Comparison of ENCODE assay signal across 9 cellular contexts in the genomic region with DNA sequence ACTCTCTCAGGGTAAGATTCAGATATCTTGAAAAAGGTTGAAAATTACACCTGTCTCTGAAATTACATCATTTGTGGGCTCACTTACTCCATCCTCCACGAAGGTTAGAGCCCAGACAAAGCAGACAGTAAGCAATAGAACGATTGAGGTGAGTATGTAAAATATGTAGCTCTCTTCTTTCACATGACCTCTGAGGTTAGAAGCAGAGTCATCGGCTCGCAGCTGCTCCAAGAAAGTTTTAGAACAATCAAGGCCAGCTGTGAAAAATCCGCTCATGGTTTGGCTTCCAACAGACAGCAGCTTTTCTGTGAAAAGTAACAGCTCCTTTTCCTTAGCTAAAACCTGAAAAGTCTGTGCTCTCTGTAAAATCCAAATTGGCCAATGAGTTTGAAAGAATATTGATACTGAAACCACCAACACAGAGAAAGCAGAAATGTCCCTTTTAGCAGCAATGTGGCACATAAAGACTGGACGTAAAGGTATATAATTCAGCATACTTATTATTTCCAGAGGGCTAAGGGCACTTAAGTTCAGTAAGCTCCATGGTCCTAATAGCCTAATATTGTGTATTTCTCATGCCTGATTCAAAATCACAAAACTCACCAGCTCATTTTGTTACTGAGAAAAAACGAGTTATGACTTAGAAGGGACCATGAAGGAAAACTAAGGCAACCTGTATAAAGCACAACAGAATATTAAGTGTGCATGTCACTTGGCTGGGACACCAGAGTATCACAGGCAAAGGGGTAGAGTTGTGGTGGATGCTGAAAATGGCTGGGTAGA.
A peak's percentile ranks its signal among the peaks of the same experiment; 100 is the strongest.
DNase-seq lines count a peak whose midpoint lies in the region; ATAC-seq lines count a peak whose summit lies in the region.
"Had no signal": no experiment of that assay in that cellular context is flagged by ENCODE, and none has a peak within 500 bp of the region (broad histone marks: within the 10 kb centered on the region; RNA-seq: fewer than 3 reads in every experiment).

No MANE protein-coding gene starts in this region.

- peak overlapping the region; percentile 9 for H3K4me3 Mint-ChIP-seq in activated CD4-positive, alpha-beta T cell treated with anti-CD3 and anti-CD28 coated beads, Interleukin-2, amount 10 ng/mL, durations not matched to agents 24 days and 14 days
- H3K4me3 Mint-ChIP-seq in activated naive CD8-positive, alpha-beta T cell, result peak overlapping the region; percentile 3
- peak overlapping the region; percentile 51 to 64 for H3K4me3 Mint-ChIP-seq in stimulated activated naive B cell treated with anti-CD40 and anti-IgM and Interleukin-4, amounts not matched to agents 10 μg/mL and 1 μg/mL and 100 μg/mL, for 72 hours

- intact Hi-C loops in activated CD4-positive, alpha-beta T cell treated with anti-CD3 and anti-CD28 coated beads, Interleukin-2, amount 10 ng/mL, durations not matched to agents 24 days and 14 days (cut with micrococcal nuclease), result loop anchor here (1.0 kb wide), 2 partner anchors 8 to 29 kb away; no protein-coding TSS in a partner anchor

- no peaks in the 10 kb centered on the region for H3K27me3 Mint-ChIP-seq in activated CD4-positive, alpha-beta T cell treated with anti-CD3 and anti-CD28 coated beads, Interleukin-2, amount 10 ng/mL, durations not matched to agents 24 days and 14 days
- no peaks in the 10 kb centered on the region for H3K27me3 Mint-ChIP-seq in activated naive CD8-positive, alpha-beta T cell
- no peaks in the 10 kb centered on the region for H3K27me3 Mint-ChIP-seq in stimulated activated naive B cell treated with anti-CD40 and anti-IgM and Interleukin-4, amounts not matched to agents 10 μg/mL and 1 μg/mL and 100 μg/mL, for 72 hours

- ATAC-seq in HG02763 (IDR thresholded peaks at IDR 0.05; ENCODE audit: unreplicated experiment), result peak; percentile 36
- ATAC-seq in stimulated activated naive B cell treated with anti-CD40 and anti-IgM and Interleukin-4, amounts not matched to agents 10 μg/mL and 1 μg/mL and 100 μg/mL, for 72 hours (replicated peaks), result peak; percentile 15 to 17

- peaks cover 41% of the 10 kb centered on the region for H3K4me1 Mint-ChIP-seq in activated CD4-positive, alpha-beta T cell treated with anti-CD3 and anti-CD28 coated beads, Interleukin-2, amount 10 ng/mL, durations not matched to agents 24 days and 14 days
- peaks cover 33% of the 10 kb centered on the region for H3K4me1 Mint-ChIP-seq in activated naive CD8-positive, alpha-beta T cell (ENCODE audit: low read depth)
- peaks cover 43 to 65% of the 10 kb centered on the region in 2 donors for H3K4me1 Mint-ChIP-seq in stimulated activated naive B cell treated with anti-CD40 and anti-IgM and Interleukin-4, amounts not matched to agents 10 μg/mL and 1 μg/mL and 100 μg/mL, for 72 hours

- peak overlapping the region; percentile 76 for H3K27ac Mint-ChIP-seq in activated CD4-positive, alpha-beta T cell treated with anti-CD3 and anti-CD28 coated beads, Interleukin-2, amount 10 ng/mL, durations not matched to agents 24 days and 14 days
- H3K27ac Mint-ChIP-seq in activated naive CD8-positive, alpha-beta T cell, result peak overlapping the region; percentile 66
- peak overlapping the region; percentile 95 for H3K27ac Mint-ChIP-seq in stimulated activated naive B cell treated with anti-CD40 and anti-IgM and Interleukin-4, amounts not matched to agents 10 μg/mL and 1 μg/mL and 100 μg/mL, for 72 hours

- peaks cover 9% of the 10 kb centered on the region for H3K9me3 Mint-ChIP-seq in activated CD4-positive, alpha-beta T cell treated with anti-CD3 and anti-CD28 coated beads, Interleukin-2, amount 10 ng/mL, durations not matched to agents 24 days and 14 days
- no peaks in the 10 kb centered on the region for H3K9me3 Mint-ChIP-seq in activated naive CD8-positive, alpha-beta T cell (ENCODE audit: low read depth)
- peaks cover 1 to 3% of the 10 kb centered on the region in 2 donors for H3K9me3 Mint-ChIP-seq in stimulated activated naive B cell treated with anti-CD40 and anti-IgM and Interleukin-4, amounts not matched to agents 10 μg/mL and 1 μg/mL and 100 μg/mL, for 72 hours

- DNase-seq in activated CD4-positive, alpha-beta T cell treated with anti-CD3 and anti-CD28 coated beads, Interleukin-2, amount 10 ng/mL, durations not matched to agents 24 days and 14 days, result peak; percentile 55
- no peak for DNase-seq in activated CD4-positive, alpha-beta T cell treated with anti-CD3 and anti-CD28 coated beads, Interleukin-2, amount 50 U/mL, for 48 hours
- no peak for DNase-seq in stimulated activated naive B cell treated with anti-CD40 and anti-IgM and Interleukin-4, amounts not matched to agents 10 μg/mL and 1 μg/mL and 100 μg/mL, for 72 hours
- DNase-seq in DMS53 treated with DMSO at 0.1 percent for 48 hours (lab: John Stamatoyannopoulos, UW; ENCODE audit: unreplicated experiment) (no peak), SKM-1 (lab: John Stamatoyannopoulos, UW; ENCODE audit: unreplicated experiment) (no peak), D341Med (ENCODE audit: low spot score) (no peak)
- DNase-seq: midbrain had no signal

- peaks cover 2% of the 10 kb centered on the region for H3K36me3 Mint-ChIP-seq in activated CD4-positive, alpha-beta T cell treated with anti-CD3 and anti-CD28 coated beads, Interleukin-2, amount 10 ng/mL, durations not matched to agents 24 days and 14 days (ENCODE audit: low read depth)
- no peaks in the 10 kb centered on the region for H3K36me3 Mint-ChIP-seq in activated naive CD8-positive, alpha-beta T cell
- H3K36me3 Mint-ChIP-seq in stimulated activated naive B cell treated with anti-CD40 and anti-IgM and Interleukin-4, amounts not matched to agents 10 μg/mL and 1 μg/mL and 100 μg/mL, for 72 hours, result peaks cover 0 to 3% of the 10 kb centered on the region in 2 donors

Comparison
In these comparisons a context has a peak if more than half of its experiments do, and no peak if none do; other contexts are left out.
1. H3K4me3 Mint-ChIP-seq: peak in every context shown above with its lines; median percentile 58 in stimulated activated naive B cell treated with anti-CD40 and anti-IgM and Interleukin-4, amounts not matched to agents 10 μg/mL and 1 μg/mL and 100 μg/mL, for 72 hours; 9 in activated CD4-positive, alpha-beta T cell treated with anti-CD3 and anti-CD28 coated beads, Interleukin-2, amount 10 ng/mL, durations not matched to agents 24 days and 14 days; 3 in activated naive CD8-positive, alpha-beta T cell.